In genomic region chr17:64723781-64724180, GRCh38 we compare ENCODE assay signal across 25 cellular contexts.
DNase-seq lines count a peak whose midpoint lies in the region; ATAC-seq and TF ChIP-seq lines count a peak whose summit lies in the region.
"Had no signal": no experiment of that assay in that cellular context is flagged by ENCODE, and none has a peak within 500 bp of the region (broad histone marks: within the 10 kb centered on the region; RNA-seq: fewer than 3 reads in every experiment).

No MANE protein-coding gene starts in this region.

- H3K9ac ChIP-seq in SK-N-SH (peak overlapping the region; percentile 32), Karpas-422 (ENCODE audit: low read length) (no peak overlapping the region)
- H3K9ac ChIP-seq: neural progenitor cell had no signal

- no peaks in the 10 kb centered on the region for H3K9me2 ChIP-seq in SK-N-SH
- no peaks in the 10 kb centered on the region for H3K9me2 ChIP-seq in Karpas-422 (replicated peaks; ENCODE audit: insufficient read depth, low read length)

- H3K4me3 ChIP-seq in SK-N-SH (ENCODE audit: low read depth in 2 of 2, low read length in 1 of 2) = no peak overlapping the region
- no peak overlapping the region for H3K4me3 ChIP-seq in brain microvascular endothelial cell (ENCODE audit: low read depth, low read length)
- no peak overlapping the region for H3K4me3 ChIP-seq in lung
- H3K4me3 ChIP-seq in thoracic aorta = no peak overlapping the region
- no peak overlapping the region for H3K4me3 ChIP-seq in Karpas-422 (ENCODE audit: low read length)
- H3K4me3 ChIP-seq: mucosa of descending colon, neural progenitor cell, skin epidermis had no signal

- ATAC-seq in SK-N-SH treated with all-trans-retinoic acid at 6 μM for 48 hours (no peak), lung (ENCODE audit: insufficient read depth, low FRiP score) (no peak), thoracic aorta (ENCODE audit: insufficient number of reproducible peaks, low FRiP score, low read depth) (no peak), GM19035 (IDR thresholded peaks at IDR 0.05; ENCODE audit: unreplicated experiment) (no peak)

- H3K4me1 ChIP-seq in SK-N-SH (ENCODE audit: control insufficient read depth in 1 of 2, insufficient read depth in 2 of 2, low read depth in 1 of 2, low read length in 1 of 2) (peaks cover 4 to 16% of the 10 kb centered on the region in 2 experiments; a peak in 2 of 4 replicates), lung (ENCODE audit: control insufficient read depth in 2 of 2, insufficient read depth in 2 of 2, low read length in 2 of 2) (peaks cover 0 to 3% of the 10 kb centered on the region in 2 donors), thoracic aorta (ENCODE audit: control insufficient read depth in 1 of 2, low read depth in 2 of 2) (peaks cover 7 to 9% of the 10 kb centered on the region in 2 donors), Karpas-422 (ENCODE audit: low read length) (no peaks in the 10 kb centered on the region)
- H3K4me1 ChIP-seq: neural progenitor cell had no signal

- POLR2A ChIA-PET in SK-N-SH (lab: Yijun Ruan, JAX) = interaction anchor here (0.6 kb wide), 1 partner anchor 12 kb away, joined by 3 read pairs; no protein-coding TSS in a partner anchor

- no peak for TF ChIP-seq CTCF in SK-N-SH (IDR thresholded peaks at IDR 0.05)
- no peak for TF ChIP-seq CTCF in brain microvascular endothelial cell (IDR thresholded peaks at IDR 0.05; ENCODE audit: low read depth, low read length, missing control alignments)
- TF ChIP-seq CTCF in lung (IDR thresholded peaks at IDR 0.05; ENCODE audit: control extremely low read depth, extremely low read depth) = no peak
- TF ChIP-seq CTCF in thoracic aorta (IDR thresholded peaks at IDR 0.05) = no peak

- H3K27ac ChIP-seq in SK-N-SH (ENCODE audit: low read depth in 2 of 2, low read length in 1 of 2) (peak overlapping the region; percentile 54 to 73), brain microvascular endothelial cell (peak overlapping the region; percentile 81), lung (ENCODE audit: low read depth in 1 of 2, low read length in 1 of 2) (peak overlapping the region; percentile 31 to 41), thoracic aorta (peak overlapping the region; percentile 46 to 56), Karpas-422 (ENCODE audit: low read length) (no peak overlapping the region)
- H3K27ac ChIP-seq: 22Rv1, neural progenitor cell had no signal

- H3K9me3 ChIP-seq in SK-N-SH = no peaks in the 10 kb centered on the region
- H3K9me3 ChIP-seq in lung (ENCODE audit: control insufficient read depth in 2 of 2, insufficient read depth in 1 of 2, low read length in 1 of 2) = no peaks in the 10 kb centered on the region
- no peaks in the 10 kb centered on the region for H3K9me3 ChIP-seq in thoracic aorta
- H3K9me3 ChIP-seq in Karpas-422 (ENCODE audit: low read length) = no peaks in the 10 kb centered on the region
- H3K9me3 ChIP-seq: mucosa of descending colon had no signal

- no peaks in the 10 kb centered on the region for H3K27me3 ChIP-seq in SK-N-SH (ENCODE audit: insufficient read depth)
- H3K27me3 ChIP-seq in brain microvascular endothelial cell (replicated peaks) = no peaks in the 10 kb centered on the region
- no peaks in the 10 kb centered on the region for H3K27me3 ChIP-seq in lung (ENCODE audit: control insufficient read depth, insufficient read depth)
- H3K27me3 ChIP-seq in thoracic aorta (replicated peaks; ENCODE audit: insufficient read depth) = no peaks in the 10 kb centered on the region
- no peaks in the 10 kb centered on the region for H3K27me3 ChIP-seq in Karpas-422 (ENCODE audit: low read length)
- H3K27me3 ChIP-seq: neural progenitor cell had no signal

- H3K36me3 ChIP-seq in SK-N-SH (replicated peaks in 1 of 2; ENCODE audit: control insufficient read depth in 1 of 2, insufficient read depth in 2 of 2, low read length in 1 of 2) (no peaks in the 10 kb centered on the region), brain microvascular endothelial cell (replicated peaks) (no peaks in the 10 kb centered on the region), lung (ENCODE audit: control insufficient read depth in 2 of 2, insufficient read depth in 2 of 2, low read length in 2 of 2) (no peaks in the 10 kb centered on the region), thoracic aorta (no peaks in the 10 kb centered on the region), Karpas-422 (ENCODE audit: insufficient read depth, low read length) (no peaks in the 10 kb centered on the region)
- H3K36me3 ChIP-seq: neural progenitor cell had no signal

- peaks cover 30% of the 10 kb centered on the region for H3F3A ChIP-seq in SK-N-SH (replicated peaks; ENCODE audit: insufficient read depth)

- H2AFZ ChIP-seq in SK-N-SH (ENCODE audit: low read depth) = peak overlapping the region; percentile 97
- no peak overlapping the region for H2AFZ ChIP-seq in Karpas-422 (ENCODE audit: low read length)

- TF ChIP-seq EP300 in SK-N-SH (IDR thresholded peaks at IDR 0.05; ENCODE audit: borderline replicate concordance in 1 of 2, low read depth in 1 of 2, low read length in 1 of 2) = no peak

- DNase-seq in SK-N-SH = no peak
- no peak for DNase-seq in brain microvascular endothelial cell
- no peak for DNase-seq in lung (ENCODE audit: low spot score)
- DNase-seq in thoracic aorta (ENCODE audit: low spot score) = no peak
- no peak for DNase-seq in NCI-H774 (lab: John Stamatoyannopoulos, UW)
- no peak for DNase-seq in Karpas-422
- DNase-seq: activated naive CD4-positive, alpha-beta T cell treated with anti-CD3 and anti-CD28 coated beads for 36 hours; activated T-cell treated with anti-CD3 and anti-CD28 coated beads, Interleukin-2, amount 50 U/mL, for 48 hours; DMS53; effector memory CD4-positive, alpha-beta T cell; GF-D8; Kasumi-1; NCI-H1105 treated with DMSO at 0.1 percent for 48 hours; NCI-H2081; NCI-H345; NCI-H82; SIG-M5; stimulated activated CD4-positive, alpha-beta T cell treated with anti-CD3 and anti-CD28 coated beads, Interleukin-2, amount 100 ng/mL, for 48 hours; stimulated activated naive CD4-positive, alpha-beta T cell had no signal

- H3K79me2 ChIP-seq in SK-N-SH (ENCODE audit: insufficient read depth) (no peaks in the 10 kb centered on the region), Karpas-422 (ENCODE audit: low read length) (no peaks in the 10 kb centered on the region)

- no peak for TF ChIP-seq RAD21 in SK-N-SH (IDR thresholded peaks at IDR 0.05; ENCODE audit: low read length)

- WGBS in SK-N-SH (ENCODE audit: low lambda C conversion rate) = 85% methylated on average over 2 of the region's 2 CpGs
- 88 to 92% methylated on average over 2 of the region's 2 CpGs for WGBS in lung, 2 donors

- H3K4me2 ChIP-seq in SK-N-SH = peak overlapping the region; percentile 23
- H3K4me2 ChIP-seq in Karpas-422 (ENCODE audit: low read depth, low read length, poor library complexity, severe bottlenecking) = no peak overlapping the region
- H3K4me2 ChIP-seq: neural progenitor cell had no signal

- in situ Hi-C loops in brain microvascular endothelial cell (cut with HindIII; ENCODE audit: low pct_ligation_motif_present, low sequenced_read_pairs) = no loop called here

- H4K20me1 ChIP-seq in SK-N-SH (ENCODE audit: insufficient read depth) (no peaks in the 10 kb centered on the region), Karpas-422 (ENCODE audit: insufficient read depth, low read depth, low read length) (no peaks in the 10 kb centered on the region)

- CTCF ChIA-PET in SK-N-SH (lab: Yijun Ruan, JAX) = interaction anchor here (0.9 kb wide), 1 partner anchor 17 kb away, joined by 3 read pairs; no protein-coding TSS in a partner anchor

TF ChIP-seq in SK-N-SH, 30 proteins besides CTCF, POLR2A, EP300 and RAD21:
- no peak for TF ChIP-seq JUND (IDR thresholded peaks at IDR 0.05)
- TF ChIP-seq SMC3 (IDR thresholded peaks at IDR 0.05; ENCODE audit: low read depth, low read length) = no peak
- no peak for TF ChIP-seq RFX5 (IDR thresholded peaks at IDR 0.05; ENCODE audit: low read length)
- no peak for TF ChIP-seq SIN3A (IDR thresholded peaks at IDR 0.05; ENCODE audit: borderline replicate concordance, low read depth, low read length)

TF ChIP-seq in SK-N-SH treated with all-trans-retinoic acid at 6 μM for 48 hours, 23 proteins besides CTCF, POLR2A, EP300 and RAD21 (continues in another document):
- TF ChIP-seq TOX (CRISPR knock-in tag; IDR thresholded peaks at IDR 0.05; ENCODE audit: borderline replicate concordance) = no peak
- no peak for TF ChIP-seq PPARA (CRISPR knock-in tag; IDR thresholded peaks at IDR 0.05; ENCODE audit: borderline replicate concordance)
- no peak for TF ChIP-seq ZNF70 (CRISPR knock-in tag; IDR thresholded peaks at IDR 0.05)
- TF ChIP-seq BACH2 (CRISPR knock-in tag; IDR thresholded peaks at IDR 0.05; ENCODE audit: borderline replicate concordance) = no peak
- no peak for TF ChIP-seq TCF4 (CRISPR knock-in tag; IDR thresholded peaks at IDR 0.05; ENCODE audit: borderline replicate concordance)
- TF ChIP-seq ESRRG (CRISPR knock-in tag; IDR thresholded peaks at IDR 0.05) = no peak
- no peak for TF ChIP-seq RARB (CRISPR knock-in tag; IDR thresholded peaks at IDR 0.05)
- no peak for TF ChIP-seq OSR1 (CRISPR knock-in tag; IDR thresholded peaks at IDR 0.05)
- no peak for TF ChIP-seq ARNTL (CRISPR knock-in tag; IDR thresholded peaks at IDR 0.05; ENCODE audit: borderline replicate concordance, low read depth)
- no peak for TF ChIP-seq PATZ1 (CRISPR knock-in tag; IDR thresholded peaks at IDR 0.05; ENCODE audit: borderline replicate concordance)
- TF ChIP-seq ZC3H10 (CRISPR knock-in tag; IDR thresholded peaks at IDR 0.05) = no peak
